Comparison of ENCODE assay signal across 18 cellular contexts in genomic region chr18:9234528-9234927, GRCh38.
"Had no signal": no experiment of that assay in that cellular context is flagged by ENCODE, and none has a peak within 500 bp of the region (broad histone marks: within the 10 kb centered on the region; RNA-seq: fewer than 3 reads in every experiment).

No MANE protein-coding gene starts in this region.

- H3K4me1 Mint-ChIP-seq: mesothelial cell of epicardium, nephron, neural crest cell had no signal

- H3K27me3 Mint-ChIP-seq: naive B cell; stimulated activated naive CD8-positive, alpha-beta T cell treated with anti-CD3 and anti-CD28 coated beads, Interleukin-15, Interleukin-2, amounts not matched to agents 100 ng/mL and 50 ng/mL, for 24 hours; type B pancreatic cell had no signal

- ATAC-seq: pancreas, right cardiac atrium, sciatic nerve had no signal

- H3K27ac Mint-ChIP-seq: mesothelial cell of epicardium; nephron; stimulated activated naive CD8-positive, alpha-beta T cell treated with anti-CD3 and anti-CD28 coated beads, Interleukin-15, Interleukin-2, amounts not matched to agents 100 ng/mL and 50 ng/mL, for 24 hours; type B pancreatic cell had no signal

- H3K4me3 Mint-ChIP-seq: immature natural killer cell; mesothelial cell of epicardium; naive B cell; nephron; neural crest cell; stimulated activated naive CD8-positive, alpha-beta T cell treated with anti-CD3 and anti-CD28 coated beads, Interleukin-15, Interleukin-2, amounts not matched to agents 100 ng/mL and 50 ng/mL, for 24 hours; type B pancreatic cell had no signal

- DNase-seq: immature natural killer cell; left ventricle myocardium inferior; naive B cell; pancreas; retina; right cardiac atrium; stimulated activated CD4-positive, alpha-beta T cell treated with anti-CD3 and anti-CD28 coated beads, Interleukin-12 subunit alpha, Interleukin-12 subunit beta, amount 100 ng/mL, for 4 hours; stimulated activated CD4-positive, alpha-beta T cell treated with anti-CD3 and anti-CD28 coated beads, Interleukin-15, amount 100 ng/mL, for 24 hours; stimulated activated CD4-positive, alpha-beta T cell treated with anti-CD3 and anti-CD28 coated beads, Interleukin-2, amount 100 ng/mL, for 24 hours; stimulated activated CD4-positive, alpha-beta T cell treated with anti-CD3 and anti-CD28 coated beads, Interleukin-4, amount 100 ng/mL, for 1 hour; stimulated activated naive CD4-positive, alpha-beta T cell; uterus had no signal
